ENCODE assay signal across 14 cellular contexts in the genomic region with DNA sequence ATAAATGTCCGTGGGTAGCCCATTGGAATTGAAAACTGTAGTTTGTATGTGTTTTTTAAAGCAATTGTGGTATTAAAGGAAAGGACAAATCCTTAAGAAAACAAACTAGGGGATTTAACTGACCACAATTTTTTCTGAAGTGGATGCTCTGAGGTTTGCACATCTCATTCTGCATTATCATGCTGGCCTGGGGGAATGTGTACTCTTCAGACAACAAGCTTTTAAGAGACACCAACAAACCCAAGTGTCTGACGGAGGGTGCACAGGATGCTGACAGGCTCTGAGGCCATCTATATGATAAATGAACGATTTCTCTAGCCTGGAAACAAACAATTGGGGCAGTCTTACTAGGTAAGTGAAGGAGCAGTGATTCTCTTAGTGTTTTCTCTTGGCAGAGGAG. TPM values are rescaled to one million over a fixed set of nuclear protein-coding genes. Genes with fewer than 3 reads are reported as not detected.
A peak's percentile ranks its signal among the peaks of the same experiment; 100 is the strongest.
DNase-seq lines count a peak whose midpoint lies in the region; ATAC-seq and TF ChIP-seq lines count a peak whose summit lies in the region.
"Had no signal": no experiment of that assay in that cellular context is flagged by ENCODE, and none has a peak within 500 bp of the region (broad histone marks: within the 10 kb centered on the region; RNA-seq: fewer than 3 reads in every experiment).

No MANE protein-coding gene starts in this region.

- TF ChIP-seq CTCF in heart left ventricle (IDR thresholded peaks at IDR 0.05), result no peak

- intact Hi-C loops in CD4-positive, alpha-beta memory T cell (cut with micrococcal nuclease), result no loop called here
- intact Hi-C loops in heart left ventricle (cut with DNase I), result loop anchor here in 1 of 10 donors (10.0 kb wide), 1 partner anchor 658 kb away; no protein-coding TSS in a partner anchor

- peak overlapping the region in 3 of 8 donors; percentile 59 to 61 (median 61) for H3K4me3 Mint-ChIP-seq in CD4-positive, alpha-beta memory T cell
- H3K4me3 Mint-ChIP-seq in activated CD8-positive, alpha-beta T cell treated with anti-CD3 and anti-CD28 coated beads, Interleukin-2, amount 10 ng/mL, durations not matched to agents 7 days and 5 days, result no peak overlapping the region

- peaks cover 49 to 81% (median 65%) of the 10 kb centered on the region in 4 donors for H3K4me1 Mint-ChIP-seq in CD4-positive, alpha-beta memory T cell
- H3K4me1 Mint-ChIP-seq in activated CD8-positive, alpha-beta T cell treated with anti-CD3 and anti-CD28 coated beads, Interleukin-2, amount 10 ng/mL, durations not matched to agents 7 days and 5 days (ENCODE audit: low read depth), result peaks cover 60% of the 10 kb centered on the region

- H3K9me3 Mint-ChIP-seq in CD4-positive, alpha-beta memory T cell, result peaks cover 0 to 20% (median 9%) of the 10 kb centered on the region in 8 donors
- H3K9me3 Mint-ChIP-seq in activated CD8-positive, alpha-beta T cell treated with anti-CD3 and anti-CD28 coated beads, Interleukin-2, amount 10 ng/mL, durations not matched to agents 7 days and 5 days (ENCODE audit: insufficient read depth), result peaks cover 37% of the 10 kb centered on the region

- no peak for TF ChIP-seq POLR2A in heart left ventricle (IDR thresholded peaks at IDR 0.05)

- no peaks in the 10 kb centered on the region for H3K36me3 ChIP-seq in CD4-positive, alpha-beta memory T cell (ENCODE audit: insufficient read depth, low read length)
- H3K36me3 ChIP-seq in heart left ventricle, result no peaks in the 10 kb centered on the region
- H3K36me3 ChIP-seq: tibial artery had no signal

- peaks cover 62% of the 10 kb centered on the region for H3K4me1 ChIP-seq in CD4-positive, alpha-beta memory T cell (ENCODE audit: insufficient read depth, low read length)
- H3K4me1 ChIP-seq in heart left ventricle, result peaks cover 0 to 34% (median 3%) of the 10 kb centered on the region in 12 donors

- DNase-seq in CD4-positive, alpha-beta memory T cell, result no peak
- DNase-seq in H4 (ENCODE audit: low spot score) (peak; percentile 56), fibroblast of the conjunctiva (ENCODE audit: low read depth) (peak; percentile 12), heart left ventricle (no peak)
- no peak for DNase-seq in activated CD8-positive, alpha-beta T cell treated with anti-CD3 and anti-CD28 coated beads, Interleukin-2, amount 10 ng/mL, durations not matched to agents 7 days and 5 days
- DNase-seq in activated CD8-positive, alpha-beta memory T cell treated with anti-CD3 and anti-CD28 coated beads, Interleukin-2, amount 50 U/mL, for 4 hours, result no peak
- DNase-seq: NCI-H187 treated with DMSO at 0.1 percent for 48 hours, NCI-H774, psoas muscle, tibial artery had no signal

- peak overlapping the region; percentile 37 to 90 (median 81) for H3K27ac Mint-ChIP-seq in CD4-positive, alpha-beta memory T cell
- peak overlapping the region; percentile 76 for H3K27ac Mint-ChIP-seq in activated CD8-positive, alpha-beta T cell treated with anti-CD3 and anti-CD28 coated beads, Interleukin-2, amount 10 ng/mL, durations not matched to agents 7 days and 5 days

- H3K4me3 ChIP-seq in CD4-positive, alpha-beta memory T cell (ENCODE audit: low read length in 2 of 2), result no peak overlapping the region
- H3K4me3 ChIP-seq in heart left ventricle, result no peak overlapping the region
- H3K4me3 ChIP-seq: BLaER1 treated with 17β-estradiol and CSF1 and Interleukin-3, amounts not matched to agents 10 nM and 100 nM; hepatocyte; psoas muscle; tibial artery had no signal

- CTCF ChIA-PET in CD4-positive, alpha-beta memory T cell (lab: Charles Lee; ENCODE audit: partially characterized antibody), result interaction anchor here (0.8 to 1.5 kb wide), 2 partner anchors 20 to 244 kb away, joined by 3 to 5 read pairs; no protein-coding TSS in a partner anchor
- CTCF ChIA-PET in activated CD8-positive, alpha-beta T cell treated with anti-CD3 and anti-CD28 coated beads, Interleukin-2, amount 10 ng/mL, durations not matched to agents 7 days and 5 days (lab: Charles Lee), result interaction anchor here (1.1 to 1.7 kb wide), 3 partner anchors 20 to 255 kb away, joined by 3 to 7 read pairs (median 6); no protein-coding TSS in a partner anchor

- ATAC-seq in activated CD8-positive, alpha-beta T cell treated with anti-CD3 and anti-CD28 coated beads, Interleukin-2, amount 10 ng/mL, durations not matched to agents 7 days and 5 days, result no peak
- ATAC-seq in heart left ventricle, result no peak
- ATAC-seq in GM21576 (IDR thresholded peaks at IDR 0.05; ENCODE audit: unreplicated experiment), result no peak
- ATAC-seq: psoas muscle had no signal

- H3K36me3 Mint-ChIP-seq in CD4-positive, alpha-beta memory T cell, result peaks cover 19 to 36% of the 10 kb centered on the region in 2 donors
- peaks cover 67% of the 10 kb centered on the region for H3K36me3 Mint-ChIP-seq in activated CD8-positive, alpha-beta T cell treated with anti-CD3 and anti-CD28 coated beads, Interleukin-2, amount 10 ng/mL, durations not matched to agents 7 days and 5 days (ENCODE audit: low read depth)

- H3K9me3 ChIP-seq in CD4-positive, alpha-beta memory T cell (ENCODE audit: control insufficient read depth in 1 of 2, low read length in 2 of 2), result peaks cover 0 to 9% of the 10 kb centered on the region in 2 donors
- H3K9me3 ChIP-seq in heart left ventricle, result peaks cover 0 to 25% (median 11%) of the 10 kb centered on the region in 12 donors
- H3K9me3 ChIP-seq: psoas muscle, tibial artery had no signal

- 81 to 93% (median 88%) methylated on average over 3 of the region's 3 CpGs for WGBS in heart left ventricle, 4 donors

- no peak overlapping the region for H3K27ac ChIP-seq in CD4-positive, alpha-beta memory T cell (ENCODE audit: low read depth, low read length)
- H3K27ac ChIP-seq in heart left ventricle, result no peak overlapping the region
- H3K27ac ChIP-seq: BLaER1 treated with 17β-estradiol and CSF1 and Interleukin-3, amounts not matched to agents 10 nM and 100 nM; epithelial cell of prostate; hepatocyte; psoas muscle; tibial artery had no signal

- no peaks in the 10 kb centered on the region for H3K27me3 Mint-ChIP-seq in CD4-positive, alpha-beta memory T cell
- H3K27me3 Mint-ChIP-seq in activated CD8-positive, alpha-beta T cell treated with anti-CD3 and anti-CD28 coated beads, Interleukin-2, amount 10 ng/mL, durations not matched to agents 7 days and 5 days (ENCODE audit: low read depth), result no peaks in the 10 kb centered on the region

- POLR2A ChIA-PET in CD4-positive, alpha-beta memory T cell (lab: Charles Lee; ENCODE audit: partially characterized antibody), result no interaction called here
- POLR2A ChIA-PET in activated CD8-positive, alpha-beta T cell treated with anti-CD3 and anti-CD28 coated beads, Interleukin-2, amount 10 ng/mL, durations not matched to agents 7 days and 5 days (lab: Charles Lee), result no interaction called here

- H3K27me3 ChIP-seq in CD4-positive, alpha-beta memory T cell (ENCODE audit: insufficient read depth, low read length), result no peaks in the 10 kb centered on the region
- no peaks in the 10 kb centered on the region for H3K27me3 ChIP-seq in heart left ventricle
- H3K27me3 ChIP-seq: BLaER1 treated with 17β-estradiol and CSF1 and Interleukin-3, amounts not matched to agents 10 nM and 100 nM; hepatocyte; tibial artery had no signal

RNA-seq across cellular contexts. Expression of a gene that starts 9.1 kb away (rescaled TPM):
- total RNA-seq in CD4-positive, alpha-beta memory T cell, result 10 to 100 TPM; 76.4 to 84.0 TPM
- 10 to 100 TPM; 65.8 to 81.3 TPM for polyA plus RNA-seq in CD4-positive, alpha-beta memory T cell
- total RNA-seq in H4 (2014; rRNA removed; shearing (Covaris generic)), result 4.4 and 14.4 TPM in 2 replicates
- 10 to 100 TPM; 40.9 to 45.3 TPM for total RNA-seq in activated CD8-positive, alpha-beta T cell treated with anti-CD3 and anti-CD28 coated beads, Interleukin-2, amount 10 ng/mL, durations not matched to agents 7 days and 5 days
- 10 to 100 TPM in 2 of 9 donors, 1 to 10 TPM in 7; 6.1 to 11.8 (median 9.1) TPM for total RNA-seq in heart left ventricle
- 1 to 10 TPM; 3.1 to 7.0 TPM for polyA plus RNA-seq in heart left ventricle

RNA-seq across cellular contexts. Expression of a gene that starts 9.5 kb away (rescaled TPM):
- 10 to 100 TPM; 19.5 to 20.0 TPM for total RNA-seq in CD4-positive, alpha-beta memory T cell
- 10 to 100 TPM; 14.3 to 15.9 TPM for polyA plus RNA-seq in CD4-positive, alpha-beta memory T cell
- total RNA-seq in H4 (2014; rRNA removed; shearing (Covaris generic)), result 8.9 and 12.4 TPM in 2 replicates
- total RNA-seq in activated CD8-positive, alpha-beta T cell treated with anti-CD3 and anti-CD28 coated beads, Interleukin-2, amount 10 ng/mL, durations not matched to agents 7 days and 5 days, result 10 to 100 TPM; 17.7 to 18.5 TPM
- total RNA-seq in heart left ventricle, result 1 to 10 TPM; 4.9 to 6.9 (median 6.6) TPM
- polyA plus RNA-seq in heart left ventricle, result 1 to 10 TPM; 2.3 to 5.4 TPM

Comparison
In these comparisons a context has a peak if more than half of its experiments do, and no peak if none do; other contexts are left out.
1. DNase-seq: peak in H4 (single experiment) and fibroblast of the conjunctiva (single experiment); none in CD4-positive, alpha-beta memory T cell (0 of 5), activated CD8-positive, alpha-beta T cell treated with anti-CD3 and anti-CD28 coated beads, Interleukin-2, amount 10 ng/mL, durations not matched to agents 7 days and 5 days (single experiment), heart left ventricle (0 of 5) and activated CD8-positive, alpha-beta memory T cell treated with anti-CD3 and anti-CD28 coated beads, Interleukin-2, amount 50 U/mL, for 4 hours (single experiment).